ENCODE assay signal across 24 cellular contexts in genomic region chr13:32252812-32253440, GRCh38.
DNase-seq lines count a peak whose midpoint lies in the region; ATAC-seq, FAIRE-seq and TF ChIP-seq lines count a peak whose summit lies in the region.
"Had no signal": no experiment of that assay in that cellular context is flagged by ENCODE, and none has a peak within 500 bp of the region (broad histone marks: within the 10 kb centered on the region; RNA-seq: fewer than 3 reads in every experiment).

No MANE protein-coding gene starts in this region.

- H3K27ac ChIP-seq in liver (ENCODE audit: low read depth in 1 of 2, low read length in 2 of 2) = peak overlapping the region; percentile 31 to 53
- no peak overlapping the region for H3K27ac ChIP-seq in HepG2 (ENCODE audit: extremely low read length, insufficient read depth, low read length)
- peak overlapping the region; percentile 87 to 89 (median 88) for H3K27ac ChIP-seq in right lobe of liver
- peak overlapping the region; percentile 65 to 80 (median 76) for H3K27ac ChIP-seq in gastrocnemius medialis
- H3K27ac ChIP-seq: neutrophil had no signal

- POLR2A ChIA-PET in HepG2 (lab: Yijun Ruan, JAX) = no interaction called here
- POLR2A ChIA-PET in activated CD4-positive, alpha-beta T cell treated with anti-CD3 and anti-CD28 coated beads for 36 hours (lab: Charles Lee) = no interaction called here

- H3K4me3 ChIP-seq in liver (ENCODE audit: low read depth in 1 of 3, low read length in 3 of 3) (no peak overlapping the region), HepG2 (replicated peaks in 1 of 3; ENCODE audit: insufficient read depth in 1 of 3, low read depth in 2 of 3, low read length in 3 of 3) (no peak overlapping the region), right lobe of liver (no peak overlapping the region), gastrocnemius medialis (no peak overlapping the region)

- no peak for TF ChIP-seq POLR2A in HepG2 (IDR thresholded peaks at IDR 0.05; ENCODE audit: insufficient read depth in 1 of 2, low read depth in 2 of 2, low read length in 2 of 2)
- no peak for TF ChIP-seq POLR2A in right lobe of liver (IDR thresholded peaks at IDR 0.05)
- TF ChIP-seq POLR2A in gastrocnemius medialis (IDR thresholded peaks at IDR 0.05) = no peak

- no peak overlapping the region for H3K4me3 Mint-ChIP-seq in activated CD4-positive, alpha-beta T cell treated with anti-CD3 and anti-CD28 coated beads for 36 hours
- H3K4me3 Mint-ChIP-seq: activated naive CD8-positive, alpha-beta T cell treated with anti-CD3 and anti-CD28 coated beads for 36 hours; central memory CD8-positive, alpha-beta T cell; HFFc6; T-helper 17 cell had no signal

- no peaks in the 10 kb centered on the region for H3K9me3 Mint-ChIP-seq in activated CD4-positive, alpha-beta T cell treated with anti-CD3 and anti-CD28 coated beads for 36 hours (ENCODE audit: low read depth)
- H3K9me3 Mint-ChIP-seq: activated naive CD8-positive, alpha-beta T cell treated with anti-CD3 and anti-CD28 coated beads for 36 hours; central memory CD8-positive, alpha-beta T cell; HFFc6 had no signal

- H3K27me3 ChIP-seq in liver (ENCODE audit: control insufficient read depth in 4 of 4, insufficient read depth in 4 of 4, low read length in 3 of 4) = no peaks in the 10 kb centered on the region
- no peaks in the 10 kb centered on the region for H3K27me3 ChIP-seq in HepG2 (ENCODE audit: control insufficient read depth in 1 of 2, insufficient read depth in 2 of 2, low read length in 2 of 2)
- H3K27me3 ChIP-seq in right lobe of liver = no peaks in the 10 kb centered on the region
- H3K27me3 ChIP-seq in gastrocnemius medialis = no peaks in the 10 kb centered on the region
- H3K27me3 ChIP-seq: BE2C, neutrophil had no signal

- TF ChIP-seq EP300 in HepG2 (IDR thresholded peaks at IDR 0.05; ENCODE audit: low read depth in 2 of 2, low read length in 2 of 2) (no peak), HepG2 (CRISPR knock-in tag; IDR thresholded peaks at IDR 0.05; ENCODE audit: borderline replicate concordance) (no peak)

- H3K4me1 ChIP-seq in liver (ENCODE audit: control insufficient read depth in 4 of 4, insufficient read depth in 4 of 4, low read length in 3 of 4) (peaks cover 0 to 23% (median 4%) of the 10 kb centered on the region in 4 donors), HepG2 (ENCODE audit: insufficient read depth, low read length) (peaks cover 66% of the 10 kb centered on the region), right lobe of liver (peaks cover 0 to 11% (median 5%) of the 10 kb centered on the region in 4 donors), gastrocnemius medialis (peaks cover 16 to 29% of the 10 kb centered on the region in 2 donors)
- H3K4me1 ChIP-seq: BE2C had no signal

- 89% methylated on average over 4 of the region's 4 CpGs for WGBS in liver
- 97% methylated on average over 4 of the region's 4 CpGs for WGBS in HepG2 (ENCODE audit: low lambda C conversion rate)
- WGBS in right lobe of liver (ENCODE audit: insufficient coverage, low coverage, low lambda C conversion rate, missing lambda C conversion rate) = 92% methylated on average over 4 of the region's 4 CpGs

- in situ Hi-C loops in HepG2 (cut with HindIII; ENCODE audit: extremely low pct_ligation_motif_present, low pct_unique_long_range_greater_than_20kb) = no loop called here
- in situ Hi-C loops in gastrocnemius medialis (cut with MboI; ENCODE audit: low sequenced_read_pairs in 4 of 4) = no loop called here

- DNase-seq in HepG2 (ENCODE audit: low spot score) = no peak
- DNase-seq in right lobe of liver = no peak
- DNase-seq in gastrocnemius medialis = no peak
- no peak for DNase-seq in activated CD4-positive, alpha-beta T cell treated with anti-CD3 and anti-CD28 coated beads, Interleukin-2, amount 50 U/mL, for 48 hours
- no peak for DNase-seq in 8988T
- DNase-seq in activated CD4-positive, alpha-beta T cell treated with anti-CD3 and anti-CD28 coated beads for 36 hours = no peak
- no peak for DNase-seq in NK-92 treated with Interleukin-12 subunit alpha and Interleukin-12 subunit beta, amount 100 ng/mL, for 24 hours (lab: John Stamatoyannopoulos, UW)
- DNase-seq: activated CD4-positive, alpha-beta T cell treated with anti-CD3 and anti-CD28 coated beads for 48 hours; activated effector memory CD4-positive, alpha-beta T cell treated with anti-CD3 and anti-CD28 coated beads, Interleukin-2, amount 50 U/mL, for 16 hours; activated naive CD8-positive, alpha-beta T cell treated with anti-CD3 and anti-CD28 coated beads for 36 hours; activated T-cell treated with anti-CD3 and anti-CD28 coated beads, Interleukin-2, amount 50 U/mL, for 1 hour; BE2C; DMS153; GOT3; HFFc6; NCI-H446 treated with DMSO at 0.1 percent for 48 hours; stimulated activated CD4-positive, alpha-beta T cell treated with anti-CD3 and anti-CD28 coated beads, Interleukin-2, amount 100 ng/mL, for 48 hours; T-helper 17 cell had no signal

- H2AFZ ChIP-seq in HepG2 (ENCODE audit: low read length) = no peak overlapping the region

- H3K4me1 Mint-ChIP-seq in activated CD4-positive, alpha-beta T cell treated with anti-CD3 and anti-CD28 coated beads for 36 hours = no peaks in the 10 kb centered on the region
- H3K4me1 Mint-ChIP-seq: activated naive CD8-positive, alpha-beta T cell treated with anti-CD3 and anti-CD28 coated beads for 36 hours; central memory CD8-positive, alpha-beta T cell; T-helper 17 cell had no signal

- H3K4me2 ChIP-seq in HepG2 (ENCODE audit: low read depth, low read length) = no peak overlapping the region

- peaks cover 3% of the 10 kb centered on the region for H3K36me3 Mint-ChIP-seq in activated CD4-positive, alpha-beta T cell treated with anti-CD3 and anti-CD28 coated beads for 36 hours (ENCODE audit: low read depth)
- H3K36me3 Mint-ChIP-seq: activated naive CD8-positive, alpha-beta T cell treated with anti-CD3 and anti-CD28 coated beads for 36 hours had no signal

- no peaks in the 10 kb centered on the region for H3K79me2 ChIP-seq in HepG2 (ENCODE audit: insufficient read depth, low read length)

- no peaks in the 10 kb centered on the region for H4K20me1 ChIP-seq in HepG2 (ENCODE audit: insufficient read depth, low read length)

- H3K36me3 ChIP-seq in liver (ENCODE audit: control insufficient read depth in 4 of 4, insufficient read depth in 3 of 4, low read depth in 1 of 4, low read length in 3 of 4) (peaks cover 0 to 5% (median 0%) of the 10 kb centered on the region in 4 donors), HepG2 (replicated peaks in 1 of 2; ENCODE audit: control insufficient read depth in 1 of 2, insufficient read depth in 2 of 2, low read length in 2 of 2) (peaks cover 9 to 23% of the 10 kb centered on the region in 2 experiments), right lobe of liver (no peaks in the 10 kb centered on the region), gastrocnemius medialis (peaks cover 0 to 19% of the 10 kb centered on the region in 2 donors)

- no peak overlapping the region for H3K27ac Mint-ChIP-seq in activated CD4-positive, alpha-beta T cell treated with anti-CD3 and anti-CD28 coated beads for 36 hours
- H3K27ac Mint-ChIP-seq: activated naive CD8-positive, alpha-beta T cell treated with anti-CD3 and anti-CD28 coated beads for 36 hours; HFFc6; progenitor cell of endocrine pancreas; T-helper 17 cell had no signal

- CTCF ChIA-PET in HepG2 (lab: Yijun Ruan, JAX; ENCODE audit: low intra/inter-chr PET ratio, low total read pairs) = no interaction called here
- CTCF ChIA-PET in activated CD4-positive, alpha-beta T cell treated with anti-CD3 and anti-CD28 coated beads for 36 hours (lab: Charles Lee) = interaction anchor here (0.9 kb wide), 1 partner anchor 67 kb away, joined by 3 read pairs; no protein-coding TSS in a partner anchor

- no peaks in the 10 kb centered on the region for H3K27me3 Mint-ChIP-seq in activated CD4-positive, alpha-beta T cell treated with anti-CD3 and anti-CD28 coated beads for 36 hours
- H3K27me3 Mint-ChIP-seq: activated naive CD8-positive, alpha-beta T cell treated with anti-CD3 and anti-CD28 coated beads for 36 hours; progenitor cell of endocrine pancreas; T-helper 17 cell had no signal

- intact Hi-C loops in HepG2 (cut with micrococcal nuclease; ENCODE audit: unreplicated experiment) (no loop called here), right lobe of liver (cut with DNase I) (no loop called here), gastrocnemius medialis (cut with DNase I; ENCODE audit: low total_unique reads) (no loop called here)
- intact Hi-C loops in activated CD4-positive, alpha-beta T cell treated with anti-CD3 and anti-CD28 coated beads for 36 hours (cut with DNase I, micrococcal nuclease) = no loop called here

- TF ChIP-seq CTCF in liver (IDR thresholded peaks at IDR 0.05; ENCODE audit: low read depth, low read length, missing input control) (no peak), HepG2 (CRISPR knock-in tag; IDR thresholded peaks at IDR 0.05) (no peak), right lobe of liver (IDR thresholded peaks at IDR 0.05) (no peak), gastrocnemius medialis (IDR thresholded peaks at IDR 0.05 in 4 of 5, conservative IDR thresholded peaks at IDR 0.05 in 1 of 5) (no peak)

- H3K9me3 ChIP-seq in liver (ENCODE audit: control insufficient read depth in 4 of 4, low read length in 3 of 4) (no peaks in the 10 kb centered on the region), HepG2 (ENCODE audit: low read length) (no peaks in the 10 kb centered on the region), right lobe of liver (no peaks in the 10 kb centered on the region), gastrocnemius medialis (no peaks in the 10 kb centered on the region)
- H3K9me3 ChIP-seq: BE2C, neutrophil had no signal

- TF ChIP-seq RAD21 in liver (IDR thresholded peaks at IDR 0.05) = no peak
- no peak for TF ChIP-seq RAD21 in HepG2 (CRISPR knock-in tag; IDR thresholded peaks at IDR 0.05)

- FAIRE-seq in HepG2 (lab: Jason Lieb, UNC) = no peak
- FAIRE-seq: keratinocyte had no signal

- no peak overlapping the region for H3K9ac ChIP-seq in liver (ENCODE audit: low read depth in 1 of 2, low read length in 2 of 2)
- no peak overlapping the region for H3K9ac ChIP-seq in HepG2 (ENCODE audit: insufficient read depth, low read depth, low read length)

- BruUV-seq in HepG2 (replicated peaks; lab: Mats Ljungman, UMichigan) = no TSS peak

- no peak for ATAC-seq in HepG2
- no peak for ATAC-seq in right lobe of liver
- peak in 1 of 2 donors; percentile 39 for ATAC-seq in gastrocnemius medialis
- ATAC-seq in activated CD4-positive, alpha-beta T cell treated with anti-CD3 and anti-CD28 coated beads for 36 hours = no peak
- ATAC-seq: SK-N-SH treated with all-trans-retinoic acid at 6 μM for 48 hours, T-helper 17 cell had no signal

TF ChIP-seq in liver, 16 proteins besides CTCF, POLR2A, EP300 and RAD21 (continues in another document):
- TF ChIP-seq RXRA (IDR thresholded peaks at IDR 0.05) (no peak), SP1 (IDR thresholded peaks at IDR 0.05) (no peak)
